ENCODE assay signal across 1 cellular context in genomic region chr13:114042066-114042815, GRCh38.
TF ChIP-seq lines count a peak whose summit lies in the region.

No MANE protein-coding gene starts in this region.

TF ChIP-seq in WTC11, 78 proteins besides CTCF, POLR2A, EP300 and RAD21 (continued from another document):
- TF ChIP-seq FOXP4 (CRISPR knock-in tag; IDR thresholded peaks at IDR 0.05) (no peak), JUN (CRISPR knock-in tag; IDR thresholded peaks at IDR 0.05) (no peak), STAT6 (CRISPR knock-in tag; conservative IDR thresholded peaks at IDR 0.05; ENCODE audit: low read depth) (no peak), OVOL2 (CRISPR knock-in tag; IDR thresholded peaks at IDR 0.05; ENCODE audit: borderline replicate concordance) (no peak), SP1 (CRISPR knock-in tag; conservative IDR thresholded peaks at IDR 0.05) (no peak), ZNF532 (CRISPR knock-in tag; IDR thresholded peaks at IDR 0.05; ENCODE audit: borderline replicate concordance) (no peak), SMAD3 (CRISPR knock-in tag; IDR thresholded peaks at IDR 0.05; ENCODE audit: borderline replicate concordance) (no peak), PRRX2 (CRISPR knock-in tag; IDR thresholded peaks at IDR 0.05) (no peak), CREM (CRISPR knock-in tag; IDR thresholded peaks at IDR 0.05) (no peak), IRF1 (CRISPR knock-in tag; IDR thresholded peaks at IDR 0.05) (no peak), PRDM15 (CRISPR knock-in tag; IDR thresholded peaks at IDR 0.05) (no peak), ZNF317 (CRISPR knock-in tag; IDR thresholded peaks at IDR 0.05; ENCODE audit: borderline replicate concordance, low read depth) (no peak), ZNF512 (CRISPR knock-in tag; IDR thresholded peaks at IDR 0.05; ENCODE audit: borderline replicate concordance) (no peak)
